Comparison of ENCODE assay signal across 1 cellular context in the genomic region with DNA sequence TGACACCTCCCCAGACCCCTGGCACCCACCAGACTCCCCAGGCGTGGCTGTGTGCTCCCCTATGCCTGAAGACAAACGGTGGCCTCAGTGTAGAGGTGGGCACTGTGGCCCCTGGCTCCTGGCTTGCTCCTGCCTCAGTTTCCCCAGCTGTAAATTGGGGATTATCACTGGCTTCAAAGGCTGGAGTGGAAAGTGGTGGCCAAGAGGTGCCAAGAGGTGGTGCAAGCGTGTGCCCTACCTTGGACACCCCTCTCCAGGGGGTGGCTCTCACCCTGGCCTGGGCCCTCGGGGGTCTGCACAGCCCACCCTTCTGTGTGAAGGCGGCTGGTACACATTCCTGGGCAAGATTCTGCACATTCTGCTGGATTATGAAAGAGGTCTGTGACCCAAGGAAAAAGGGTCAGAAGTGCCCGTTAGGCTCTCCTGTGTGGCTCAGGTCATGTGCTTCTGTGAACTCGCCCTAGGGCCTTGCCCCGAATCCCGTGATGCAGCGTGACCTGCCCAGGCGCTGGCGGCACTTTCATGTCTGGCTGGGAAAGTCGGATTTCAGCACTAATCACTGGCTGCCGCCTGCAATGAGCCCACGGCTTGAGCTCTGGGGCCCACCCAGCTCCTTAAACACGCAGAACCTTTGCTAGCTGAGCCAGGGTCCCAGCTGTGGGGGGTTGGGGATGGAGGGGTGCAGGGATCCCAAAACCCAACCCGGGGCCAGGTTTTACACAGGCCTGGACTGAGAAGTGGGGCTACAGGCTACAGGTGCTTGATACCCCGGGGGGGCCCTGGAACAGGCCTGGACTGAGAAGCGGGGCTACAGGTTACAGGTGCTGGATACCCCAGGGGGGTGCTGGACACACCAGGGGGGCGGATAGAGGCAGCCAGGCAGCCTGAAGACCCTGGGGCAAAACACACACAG.
TF ChIP-seq lines count a peak whose summit lies in the region.

No MANE protein-coding gene starts in this region.

TF ChIP-seq in K562, 482 proteins besides CTCF, POLR2A, EP300 and RAD21:
- TF ChIP-seq, protein P1, sequence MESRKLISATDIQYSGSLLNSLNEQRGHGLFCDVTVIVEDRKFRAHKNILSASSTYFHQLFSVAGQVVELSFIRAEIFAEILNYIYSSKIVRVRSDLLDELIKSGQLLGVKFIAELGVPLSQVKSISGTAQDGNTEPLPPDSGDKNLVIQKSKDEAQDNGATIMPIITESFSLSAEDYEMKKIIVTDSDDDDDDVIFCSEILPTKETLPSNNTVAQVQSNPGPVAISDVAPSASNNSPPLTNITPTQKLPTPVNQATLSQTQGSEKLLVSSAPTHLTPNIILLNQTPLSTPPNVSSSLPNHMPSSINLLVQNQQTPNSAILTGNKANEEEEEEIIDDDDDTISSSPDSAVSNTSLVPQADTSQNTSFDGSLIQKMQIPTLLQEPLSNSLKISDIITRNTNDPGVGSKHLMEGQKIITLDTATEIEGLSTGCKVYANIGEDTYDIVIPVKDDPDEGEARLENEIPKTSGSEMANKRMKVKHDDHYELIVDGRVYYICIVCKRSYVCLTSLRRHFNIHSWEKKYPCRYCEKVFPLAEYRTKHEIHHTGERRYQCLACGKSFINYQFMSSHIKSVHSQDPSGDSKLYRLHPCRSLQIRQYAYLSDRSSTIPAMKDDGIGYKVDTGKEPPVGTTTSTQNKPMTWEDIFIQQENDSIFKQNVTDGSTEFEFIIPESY (CRISPR knock-in tag; IDR thresholded peaks at IDR 0.05): peak; percentile 84
- TF ChIP-seq ZBTB7A (IDR thresholded peaks at IDR 0.05; ENCODE audit: borderline replicate concordance, control insufficient read depth, low read depth, low read length) (0 out of 2 replicates have a peak, but pooled peaks have one; percentile 41), RBFOX2 (IDR thresholded peaks at IDR 0.05; ENCODE audit: low read depth, low read length) (peak; percentile 15; the same call in 1 of the 2 replicates), BCOR (IDR thresholded peaks at IDR 0.05) (peak; percentile 63; the same call in 1 of the 2 replicates)
